16 cellular contexts compared by ENCODE assay signal in genomic region chr10:42934351-42934811, GRCh38.
A peak's percentile ranks its signal among the peaks of the same experiment; 100 is the strongest.
DNase-seq lines count a peak whose midpoint lies in the region; ATAC-seq and TF ChIP-seq lines count a peak whose summit lies in the region.
"Had no signal": no experiment of that assay in that cellular context is flagged by ENCODE, and none has a peak within 500 bp of the region (broad histone marks: within the 10 kb centered on the region; RNA-seq: fewer than 3 reads in every experiment).

No MANE protein-coding gene starts in this region.

- H3K27ac Mint-ChIP-seq in T-helper 17 cell = no peak overlapping the region
- no peak overlapping the region for H3K27ac Mint-ChIP-seq in type B pancreatic cell
- no peak overlapping the region for H3K27ac Mint-ChIP-seq in activated T-helper 1 cell treated with anti-CD3 and anti-CD28 coated beads, Interleukin-12 subunit alpha, Interleukin-12 subunit beta, Interleukin-2, Interleukin-4 antibody, amounts not matched to agents 30 ng/mL and 10 ng/mL and 1 ng/mL, durations not matched to agents 14 hours and 24 hours and 36 hours

- no peaks in the 10 kb centered on the region for H3K36me3 ChIP-seq in left ventricle myocardium inferior
- H3K36me3 ChIP-seq: gastrocnemius medialis, pancreas, vagina had no signal

- no peak for TF ChIP-seq CTCF in left ventricle myocardium inferior (IDR thresholded peaks at IDR 0.05; ENCODE audit: borderline replicate concordance)
- TF ChIP-seq CTCF in type B pancreatic cell (conservative IDR thresholded peaks at IDR 0.05) = no peak

- H3K4me1 Mint-ChIP-seq in T-helper 17 cell = peaks cover 17% of the 10 kb centered on the region
- H3K4me1 Mint-ChIP-seq in type B pancreatic cell (ENCODE audit: unreplicated experiment) = peaks cover 4% of the 10 kb centered on the region
- H3K4me1 Mint-ChIP-seq in activated T-helper 1 cell treated with anti-CD3 and anti-CD28 coated beads, Interleukin-12 subunit alpha, Interleukin-12 subunit beta, Interleukin-2, Interleukin-4 antibody, amounts not matched to agents 30 ng/mL and 10 ng/mL and 1 ng/mL, durations not matched to agents 14 hours and 24 hours and 36 hours (ENCODE audit: low read depth) = no peaks in the 10 kb centered on the region

- H3K27me3 ChIP-seq in left ventricle myocardium inferior (ENCODE audit: low read depth) = peaks cover 95% of the 10 kb centered on the region
- H3K27me3 ChIP-seq: vagina had no signal

- no peak overlapping the region for H3K27ac ChIP-seq in left ventricle myocardium inferior (replicated peaks)
- H3K27ac ChIP-seq: gastrocnemius medialis, pancreas, skin epidermis, vagina, VCaP had no signal

- H3K9me3 ChIP-seq in left ventricle myocardium inferior (replicated peaks) (no peaks in the 10 kb centered on the region), T-helper 17 cell (ENCODE audit: control insufficient read depth, low read length, poor library complexity, severe bottlenecking) (no peaks in the 10 kb centered on the region)
- H3K9me3 ChIP-seq: gastrocnemius medialis, pancreas, vagina had no signal

- H3K4me3 Mint-ChIP-seq in T-helper 17 cell (peak overlapping the region; percentile 89), type B pancreatic cell (no peak overlapping the region)
- no peak overlapping the region for H3K4me3 Mint-ChIP-seq in activated T-helper 1 cell treated with anti-CD3 and anti-CD28 coated beads, Interleukin-12 subunit alpha, Interleukin-12 subunit beta, Interleukin-2, Interleukin-4 antibody, amounts not matched to agents 30 ng/mL and 10 ng/mL and 1 ng/mL, durations not matched to agents 14 hours and 24 hours and 36 hours

- H3K9me3 Mint-ChIP-seq in type B pancreatic cell = no peaks in the 10 kb centered on the region
- no peaks in the 10 kb centered on the region for H3K9me3 Mint-ChIP-seq in activated T-helper 1 cell treated with anti-CD3 and anti-CD28 coated beads, Interleukin-12 subunit alpha, Interleukin-12 subunit beta, Interleukin-2, Interleukin-4 antibody, amounts not matched to agents 30 ng/mL and 10 ng/mL and 1 ng/mL, durations not matched to agents 14 hours and 24 hours and 36 hours

- ATAC-seq in T-helper 17 cell (no peak), left lobe of liver (no peak)
- ATAC-seq: gastrocnemius medialis, SK-N-SH treated with all-trans-retinoic acid at 6 μM for 48 hours had no signal

- H3K36me3 Mint-ChIP-seq in T-helper 17 cell (ENCODE audit: low read depth) (peaks cover 2% of the 10 kb centered on the region), type B pancreatic cell (no peaks in the 10 kb centered on the region)
- no peaks in the 10 kb centered on the region for H3K36me3 Mint-ChIP-seq in activated T-helper 1 cell treated with anti-CD3 and anti-CD28 coated beads, Interleukin-12 subunit alpha, Interleukin-12 subunit beta, Interleukin-2, Interleukin-4 antibody, amounts not matched to agents 30 ng/mL and 10 ng/mL and 1 ng/mL, durations not matched to agents 14 hours and 24 hours and 36 hours (ENCODE audit: low read depth)

- DNase-seq in cardiac septum (ENCODE audit: low spot score) (peak; percentile 72), left ventricle myocardium inferior (no peak), T-helper 17 cell (no peak), left lobe of liver (ENCODE audit: low spot score) (peak; percentile 38), type B pancreatic cell (ENCODE audit: extremely low spot score, unreplicated experiment) (peak; percentile 50), NK-92 (lab: John Stamatoyannopoulos, UW; ENCODE audit: unreplicated experiment) (no peak), DMS153 (lab: John Stamatoyannopoulos, UW) (no peak)
- DNase-seq in activated T-helper 1 cell treated with anti-CD3 and anti-CD28 coated beads, Interleukin-12 subunit alpha, Interleukin-12 subunit beta, Interleukin-2, Interleukin-4 antibody, amounts not matched to agents 30 ng/mL and 10 ng/mL and 1 ng/mL, durations not matched to agents 14 hours and 24 hours and 36 hours (ENCODE audit: low spot score) = no peak
- DNase-seq: gastrocnemius medialis, HCEC 1CT had no signal

- intact Hi-C loops in cardiac septum (cut with DNase I) (no loop called here), left ventricle myocardium inferior (cut with micrococcal nuclease) (no loop called here)
- intact Hi-C loops in activated T-helper 1 cell treated with anti-CD3 and anti-CD28 coated beads, Interleukin-12 subunit alpha, Interleukin-12 subunit beta, Interleukin-2, Interleukin-4 antibody, amounts not matched to agents 30 ng/mL and 10 ng/mL and 1 ng/mL, durations not matched to agents 14 hours and 24 hours and 36 hours (cut with micrococcal nuclease) = no loop called here

- peaks cover 15% of the 10 kb centered on the region for H3K4me1 ChIP-seq in left ventricle myocardium inferior
- H3K4me1 ChIP-seq: gastrocnemius medialis had no signal

- H3K27me3 Mint-ChIP-seq in T-helper 17 cell (peaks cover 87% of the 10 kb centered on the region), type B pancreatic cell (peaks cover 67% of the 10 kb centered on the region)
- H3K27me3 Mint-ChIP-seq in activated T-helper 1 cell treated with anti-CD3 and anti-CD28 coated beads, Interleukin-12 subunit alpha, Interleukin-12 subunit beta, Interleukin-2, Interleukin-4 antibody, amounts not matched to agents 30 ng/mL and 10 ng/mL and 1 ng/mL, durations not matched to agents 14 hours and 24 hours and 36 hours (ENCODE audit: insufficient read depth) = peaks cover 27% of the 10 kb centered on the region

- no peak overlapping the region for H3K4me3 ChIP-seq in left ventricle myocardium inferior
- H3K4me3 ChIP-seq: gastrocnemius medialis, K562, vagina had no signal

Comparison
In these comparisons a context has a peak if more than half of its experiments do, and no peak if none do; other contexts are left out.
1. DNase-seq: peak in cardiac septum (single experiment), left lobe of liver (single experiment) and type B pancreatic cell (single experiment); none in left ventricle myocardium inferior (single experiment), T-helper 17 cell (0 of 3), NK-92 (single experiment), activated T-helper 1 cell treated with anti-CD3 and anti-CD28 coated beads, Interleukin-12 subunit alpha, Interleukin-12 subunit beta, Interleukin-2, Interleukin-4 antibody, amounts not matched to agents 30 ng/mL and 10 ng/mL and 1 ng/mL, durations not matched to agents 14 hours and 24 hours and 36 hours (single experiment) and DMS153 (single experiment).